28 cellular contexts compared by ENCODE assay signal in genomic region chr5:140953234-140953633, GRCh38. TPM values are rescaled to one million over a fixed set of nuclear protein-coding genes. Genes with fewer than 3 reads are reported as not detected.
"Had no signal": no experiment of that assay in that cellular context is flagged by ENCODE, and none has a peak within 500 bp of the region (broad histone marks: within the 10 kb centered on the region; RNA-seq: fewer than 3 reads in every experiment).

No MANE protein-coding gene starts in this region.

- H3K27ac Mint-ChIP-seq: activated CD4-positive, alpha-beta memory T cell treated with anti-CD3 and anti-CD28 coated beads for 36 hours; activated CD4-positive, alpha-beta T cell treated with anti-CD3 and anti-CD28 coated beads, Interleukin-2, amount 10 ng/mL, durations not matched to agents 24 days and 14 days; activated T-helper 17 cell treated with anti-CD3 and anti-CD28 coated beads, Interleukin-2, amount 50 U/mL, for 72 hours; nephron; progenitor cell of endocrine pancreas; stimulated activated memory B cell treated with anti-CD40 and anti-IgM and Interleukin-4, amounts not matched to agents 10 μg/mL and 1 μg/mL and 100 μg/mL, for 72 hours; stimulated activated naive CD8-positive, alpha-beta T cell treated with anti-CD3 and anti-CD28 coated beads, Interleukin-15, amount 100 ng/mL, for 72 hours; type B pancreatic cell had no signal

- H3K4me1 ChIP-seq: esophagus muscularis mucosa, heart right ventricle, left ventricle myocardium inferior, sigmoid colon, uterus had no signal

- DNase-seq: activated CD4-positive, alpha-beta memory T cell treated with anti-CD3 and anti-CD28 coated beads for 36 hours; activated CD4-positive, alpha-beta T cell treated with anti-CD3 and anti-CD28 coated beads, Interleukin-2, amount 10 ng/mL, durations not matched to agents 24 days and 14 days; activated CD8-positive, alpha-beta memory T cell treated with anti-CD3 and anti-CD28 coated beads, Interleukin-2, amount 50 U/mL, for 48 hours; activated gamma-delta T cell treated with Interleukin-2 at 50 U/mL for 16 hours; activated naive CD4-positive, alpha-beta T cell treated with anti-CD3 and anti-CD28 coated beads, Interleukin-2, amount 50 U/mL, for 16 hours; activated T-cell treated with anti-CD3 and anti-CD28 coated beads, Interleukin-2, amount 50 U/mL, for 4 hours; amniotic stem cell; brain microvascular endothelial cell; foreskin melanocyte; heart right ventricle; islet precursor cell; left ventricle myocardium inferior; sigmoid colon; small intestine; stimulated activated CD4-positive, alpha-beta T cell treated with anti-CD3 and anti-CD28 coated beads, Interleukin-4, amount 100 ng/mL, for 4 hours; stimulated activated CD8-positive, alpha-beta memory T cell treated with anti-CD3 and anti-CD28 coated beads, Interleukin-4, amount 100 ng/mL, for 48 hours; stimulated activated naive CD8-positive, alpha-beta T cell treated with anti-CD3 and anti-CD28 coated beads, Interleukin-15, amount 100 ng/mL, for 72 hours; substantia nigra; T-helper 2 cell; uterus had no signal

- H3K36me3 Mint-ChIP-seq: activated CD4-positive, alpha-beta memory T cell treated with anti-CD3 and anti-CD28 coated beads for 36 hours; stimulated activated memory B cell treated with anti-CD40 and anti-IgM and Interleukin-4, amounts not matched to agents 10 μg/mL and 1 μg/mL and 100 μg/mL, for 72 hours; type B pancreatic cell had no signal

- ATAC-seq: activated T-cell treated with anti-CD3 and anti-CD28 coated beads, Interleukin-2, amount 50 U/mL, for 4 hours; activated T-helper 17 cell treated with anti-CD3 and anti-CD28 coated beads, Interleukin-2, amount 50 U/mL, for 72 hours; heart right ventricle; stimulated activated memory B cell treated with anti-CD40 and anti-IgM and Interleukin-4, amounts not matched to agents 10 μg/mL and 1 μg/mL and 100 μg/mL, for 72 hours; stimulated activated naive CD8-positive, alpha-beta T cell treated with anti-CD3 and anti-CD28 coated beads, Interleukin-15, amount 100 ng/mL, for 72 hours had no signal

- H3K27me3 ChIP-seq: brain microvascular endothelial cell, esophagus muscularis mucosa, neutrophil, sigmoid colon, uterus had no signal

- H3K4me1 Mint-ChIP-seq: activated CD4-positive, alpha-beta T cell treated with anti-CD3 and anti-CD28 coated beads, Interleukin-2, amount 10 ng/mL, durations not matched to agents 24 days and 14 days; activated T-helper 17 cell treated with anti-CD3 and anti-CD28 coated beads, Interleukin-2, amount 50 U/mL, for 72 hours; nephron; stimulated activated memory B cell treated with anti-CD40 and anti-IgM and Interleukin-4, amounts not matched to agents 10 μg/mL and 1 μg/mL and 100 μg/mL, for 72 hours; stimulated activated naive CD8-positive, alpha-beta T cell treated with anti-CD3 and anti-CD28 coated beads, Interleukin-15, amount 100 ng/mL, for 72 hours had no signal

- H3K27me3 Mint-ChIP-seq: activated CD4-positive, alpha-beta T cell treated with anti-CD3 and anti-CD28 coated beads, Interleukin-2, amount 10 ng/mL, durations not matched to agents 24 days and 14 days; progenitor cell of endocrine pancreas; stimulated activated naive CD8-positive, alpha-beta T cell treated with anti-CD3 and anti-CD28 coated beads, Interleukin-15, amount 100 ng/mL, for 72 hours; type B pancreatic cell had no signal

- H3K4me3 Mint-ChIP-seq: activated CD4-positive, alpha-beta memory T cell treated with anti-CD3 and anti-CD28 coated beads for 36 hours; activated CD4-positive, alpha-beta T cell treated with anti-CD3 and anti-CD28 coated beads, Interleukin-2, amount 10 ng/mL, durations not matched to agents 24 days and 14 days; activated T-cell treated with anti-CD3 and anti-CD28 coated beads, Interleukin-2, amount 50 U/mL, for 4 hours; activated T-helper 17 cell treated with anti-CD3 and anti-CD28 coated beads, Interleukin-2, amount 50 U/mL, for 72 hours; nephron; stimulated activated memory B cell treated with anti-CD40 and anti-IgM and Interleukin-4, amounts not matched to agents 10 μg/mL and 1 μg/mL and 100 μg/mL, for 72 hours; stimulated activated naive CD8-positive, alpha-beta T cell treated with anti-CD3 and anti-CD28 coated beads, Interleukin-15, amount 100 ng/mL, for 72 hours; type B pancreatic cell had no signal

- H3K27ac ChIP-seq: brain microvascular endothelial cell, esophagus muscularis mucosa, heart right ventricle, left ventricle myocardium inferior, neutrophil, sigmoid colon, uterus had no signal

- H3K9me3 Mint-ChIP-seq: activated CD4-positive, alpha-beta memory T cell treated with anti-CD3 and anti-CD28 coated beads for 36 hours; activated CD4-positive, alpha-beta T cell treated with anti-CD3 and anti-CD28 coated beads, Interleukin-2, amount 10 ng/mL, durations not matched to agents 24 days and 14 days; activated T-cell treated with anti-CD3 and anti-CD28 coated beads, Interleukin-2, amount 50 U/mL, for 4 hours had no signal

- H3K9me3 ChIP-seq: esophagus muscularis mucosa, neutrophil, sigmoid colon, uterus had no signal

RNA-seq across cellular contexts. Expression of gene PCDHAC2, which starts 13.0 kb away (rescaled TPM):
- total RNA-seq: activated CD4-positive, alpha-beta memory T cell treated with anti-CD3 and anti-CD28 coated beads for 36 hours; activated CD4-positive, alpha-beta T cell treated with anti-CD3 and anti-CD28 coated beads, Interleukin-2, amount 10 ng/mL, durations not matched to agents 24 days and 14 days; activated T-cell treated with anti-CD3 and anti-CD28 coated beads, Interleukin-2, amount 50 U/mL, for 4 hours; activated T-helper 17 cell treated with anti-CD3 and anti-CD28 coated beads, Interleukin-2, amount 50 U/mL, for 72 hours; glomerular endothelial cell had no signal

RNA-seq across cellular contexts. Expression of gene PCDHAC1, which starts 27.1 kb away (rescaled TPM):
- total RNA-seq: activated CD4-positive, alpha-beta memory T cell treated with anti-CD3 and anti-CD28 coated beads for 36 hours; activated CD4-positive, alpha-beta T cell treated with anti-CD3 and anti-CD28 coated beads, Interleukin-2, amount 10 ng/mL, durations not matched to agents 24 days and 14 days; activated T-helper 17 cell treated with anti-CD3 and anti-CD28 coated beads, Interleukin-2, amount 50 U/mL, for 72 hours; left ventricle myocardium inferior had no signal
